Comparison of ENCODE assay signal across 14 cellular contexts in genomic region chr20:7031222-7031621, GRCh38.
DNase-seq lines count a peak whose midpoint lies in the region; ATAC-seq and TF ChIP-seq lines count a peak whose summit lies in the region.
"Had no signal": no experiment of that assay in that cellular context is flagged by ENCODE, and none has a peak within 500 bp of the region (broad histone marks: within the 10 kb centered on the region; RNA-seq: fewer than 3 reads in every experiment).

No MANE protein-coding gene starts in this region.

- no peak overlapping the region for H2BK5ac ChIP-seq in H9 (ENCODE audit: insufficient read length, low read length)

- H3K9me3 Mint-ChIP-seq in H9, result 0 out of 5 replicates have a peak, but pooled peaks cover 0 to 3% of the 10 kb centered on the region in 2 experiments
- H3K9me3 Mint-ChIP-seq in WTC11, result peaks cover 13% of the 10 kb centered on the region
- H3K9me3 Mint-ChIP-seq in stimulated activated memory B cell treated with anti-CD40 and anti-IgM and Interleukin-4, amounts not matched to agents 10 μg/mL and 1 μg/mL and 100 μg/mL, for 72 hours, result peaks cover 6% of the 10 kb centered on the region

- no peak overlapping the region for H2BK15ac ChIP-seq in H9 (ENCODE audit: low read depth, low read length)

- DNase-seq in CD1c-positive myeloid dendritic cell (ENCODE audit: extremely low spot score) (peak; percentile 5), H9 (no peak), WTC11 (ENCODE audit: low spot score) (no peak), iPS-NIHi11 (ENCODE audit: low spot score) (peak; percentile 44), NCI-H510A treated with DMSO at 0.1 percent for 48 hours (lab: John Stamatoyannopoulos, UW) (no peak), T-helper 17 cell (no peak), HT-29 (ENCODE audit: low spot score) (no peak)
- DNase-seq: activated CD8-positive, alpha-beta memory T cell treated with anti-CD3 and anti-CD28 coated beads, Interleukin-2, amount 50 U/mL, for 48 hours; CD4-positive, alpha-beta memory T cell; effector memory CD8-positive, alpha-beta T cell; NCI-H2029; stimulated activated naive CD4-positive, alpha-beta T cell treated with Interleukin-2 at 50 U/mL for 16 hours had no signal

- H4K20me1 ChIP-seq in H9 (ENCODE audit: control insufficient read depth, insufficient read depth, insufficient read length), result no peaks in the 10 kb centered on the region

- H4K91ac ChIP-seq in H9 (ENCODE audit: insufficient read length, low read depth, low read length), result no peak overlapping the region

- TF ChIP-seq CTCF in H9 (conservative IDR thresholded peaks at IDR 0.05), result peak; percentile 60
- no peak for TF ChIP-seq CTCF in WTC11 (IDR thresholded peaks at IDR 0.05)

- H4K5ac ChIP-seq in H9 (ENCODE audit: insufficient read length, low read depth, low read length), result no peak overlapping the region

- no peak overlapping the region for H3K4ac ChIP-seq in H9 (ENCODE audit: low read depth, low read length)

- H3K27me3 ChIP-seq in H9 (ENCODE audit: insufficient read depth, low read length), result no peaks in the 10 kb centered on the region

- H3K36me3 Mint-ChIP-seq in H9 (ENCODE audit: insufficient read depth in 1 of 3, low read depth in 3 of 3), result peaks cover 0 to 11% (median 0%) of the 10 kb centered on the region in 3 experiments; a peak in 2 of 7 replicates
- no peaks in the 10 kb centered on the region for H3K36me3 Mint-ChIP-seq in WTC11
- no peaks in the 10 kb centered on the region for H3K36me3 Mint-ChIP-seq in stimulated activated memory B cell treated with anti-CD40 and anti-IgM and Interleukin-4, amounts not matched to agents 10 μg/mL and 1 μg/mL and 100 μg/mL, for 72 hours
- H3K36me3 Mint-ChIP-seq in T-helper 17 cell (ENCODE audit: low read depth), result no peaks in the 10 kb centered on the region
- H3K36me3 Mint-ChIP-seq: CD4-positive, alpha-beta memory T cell; mesothelial cell of epicardium had no signal

- CTCF ChIA-PET in WTC11 (lab: Charles Lee), result no interaction called here

- no peak overlapping the region for H3K27ac Mint-ChIP-seq in H9
- no peak overlapping the region for H3K27ac Mint-ChIP-seq in WTC11
- H3K27ac Mint-ChIP-seq in stimulated activated memory B cell treated with anti-CD40 and anti-IgM and Interleukin-4, amounts not matched to agents 10 μg/mL and 1 μg/mL and 100 μg/mL, for 72 hours, result no peak overlapping the region
- no peak overlapping the region for H3K27ac Mint-ChIP-seq in T-helper 17 cell
- H3K27ac Mint-ChIP-seq: CD4-positive, alpha-beta memory T cell; effector memory CD8-positive, alpha-beta T cell; mesothelial cell of epicardium had no signal

- peaks cover 3% of the 10 kb centered on the region for H3K27me3 Mint-ChIP-seq in H9 (ENCODE audit: low read depth)
- H3K27me3 Mint-ChIP-seq in WTC11 (ENCODE audit: low read depth), result no peaks in the 10 kb centered on the region
- no peaks in the 10 kb centered on the region for H3K27me3 Mint-ChIP-seq in stimulated activated memory B cell treated with anti-CD40 and anti-IgM and Interleukin-4, amounts not matched to agents 10 μg/mL and 1 μg/mL and 100 μg/mL, for 72 hours
- no peaks in the 10 kb centered on the region for H3K27me3 Mint-ChIP-seq in T-helper 17 cell
- H3K27me3 Mint-ChIP-seq: CD4-positive, alpha-beta memory T cell; effector memory CD8-positive, alpha-beta T cell had no signal

- H3K23ac ChIP-seq in H9 (ENCODE audit: insufficient read length, low read depth, low read length), result no peak overlapping the region

- no peak overlapping the region for H3T11ph ChIP-seq in H9 (ENCODE audit: low read length)

- H3K4me3 Mint-ChIP-seq in H9, result no peak overlapping the region
- no peak overlapping the region for H3K4me3 Mint-ChIP-seq in WTC11
- H3K4me3 Mint-ChIP-seq in stimulated activated memory B cell treated with anti-CD40 and anti-IgM and Interleukin-4, amounts not matched to agents 10 μg/mL and 1 μg/mL and 100 μg/mL, for 72 hours, result no peak overlapping the region
- H3K4me3 Mint-ChIP-seq in T-helper 17 cell, result no peak overlapping the region
- H3K4me3 Mint-ChIP-seq: CD4-positive, alpha-beta memory T cell; effector memory CD8-positive, alpha-beta T cell; mesothelial cell of epicardium had no signal

- no peak overlapping the region for H3K18ac ChIP-seq in H9 (ENCODE audit: insufficient read length, low read depth, low read length)

- WGBS in H9 (ENCODE audit: extremely low coverage, insufficient read length, low lambda C conversion rate), result no CpG with 5 or more reads among the region's 1 CpG

- H3K4me1 ChIP-seq in H9 (ENCODE audit: insufficient read depth, low read length), result no peaks in the 10 kb centered on the region

- H3K79me1 ChIP-seq in H9 (ENCODE audit: insufficient read depth, low read depth, low read length, poor library complexity, severe bottlenecking), result no peaks in the 10 kb centered on the region

- H2AFZ ChIP-seq in H9 (ENCODE audit: low read length), result no peak overlapping the region

- no peak overlapping the region for H3K27ac ChIP-seq in H9 (ENCODE audit: insufficient read length, low read depth, low read length)

- H2BK12ac ChIP-seq in H9 (ENCODE audit: insufficient read length, low read depth, low read length), result no peak overlapping the region

- H3K14ac ChIP-seq in H9 (ENCODE audit: insufficient read depth, low read length), result no peak overlapping the region

- ATAC-seq in WTC11 (peak; percentile 51; the same call in 1 of the 2 replicates), T-helper 17 cell (no peak)
- ATAC-seq in stimulated activated memory B cell treated with anti-CD40 and anti-IgM and Interleukin-4, amounts not matched to agents 10 μg/mL and 1 μg/mL and 100 μg/mL, for 72 hours, result no peak
- ATAC-seq: effector memory CD8-positive, alpha-beta T cell had no signal

- POLR2A ChIA-PET in WTC11 (lab: Charles Lee), result no interaction called here

- no peak overlapping the region for H2BK120ac ChIP-seq in H9 (ENCODE audit: low read depth, low read length, poor library complexity, severe bottlenecking)

- H3K9me3 ChIP-seq in H9 (ENCODE audit: control insufficient read depth, low read depth, low read length), result no peaks in the 10 kb centered on the region
- no peaks in the 10 kb centered on the region for H3K9me3 ChIP-seq in T-helper 17 cell (ENCODE audit: control insufficient read depth, low read length, poor library complexity, severe bottlenecking)

- H3K4me1 Mint-ChIP-seq in H9 (no peaks in the 10 kb centered on the region), WTC11 (no peaks in the 10 kb centered on the region), T-helper 17 cell (no peaks in the 10 kb centered on the region)
- no peaks in the 10 kb centered on the region for H3K4me1 Mint-ChIP-seq in stimulated activated memory B cell treated with anti-CD40 and anti-IgM and Interleukin-4, amounts not matched to agents 10 μg/mL and 1 μg/mL and 100 μg/mL, for 72 hours
- H3K4me1 Mint-ChIP-seq: CD4-positive, alpha-beta memory T cell; mesothelial cell of epicardium had no signal

- H3K56ac ChIP-seq in H9 (ENCODE audit: insufficient read length, low read depth, low read length), result no peak overlapping the region

- H4K8ac ChIP-seq in H9 (replicated peaks; ENCODE audit: insufficient read length, low read depth, low read length), result no peak overlapping the region

- no peaks in the 10 kb centered on the region for H3K79me2 ChIP-seq in H9 (ENCODE audit: insufficient read depth, low read length)

- no peak overlapping the region for H3K9ac ChIP-seq in H9 (ENCODE audit: extremely low read depth, insufficient read length, low read length)

- H2AK5ac ChIP-seq in H9 (ENCODE audit: insufficient read length, low read length), result no peak overlapping the region

- H2BK20ac ChIP-seq in H9 (ENCODE audit: low read depth, low read length, poor library complexity, severe bottlenecking), result no peak overlapping the region

- no peaks in the 10 kb centered on the region for H3K23me2 ChIP-seq in H9 (ENCODE audit: insufficient read length, low read depth, low read length, poor library complexity, severe bottlenecking)

- no peak overlapping the region for H3K4me2 ChIP-seq in H9 (ENCODE audit: insufficient read depth, insufficient read length, low read length)

TF ChIP-seq in WTC11, 78 proteins besides CTCF, POLR2A, EP300 and RAD21 (continues in another document):
- TF ChIP-seq, protein P1, sequence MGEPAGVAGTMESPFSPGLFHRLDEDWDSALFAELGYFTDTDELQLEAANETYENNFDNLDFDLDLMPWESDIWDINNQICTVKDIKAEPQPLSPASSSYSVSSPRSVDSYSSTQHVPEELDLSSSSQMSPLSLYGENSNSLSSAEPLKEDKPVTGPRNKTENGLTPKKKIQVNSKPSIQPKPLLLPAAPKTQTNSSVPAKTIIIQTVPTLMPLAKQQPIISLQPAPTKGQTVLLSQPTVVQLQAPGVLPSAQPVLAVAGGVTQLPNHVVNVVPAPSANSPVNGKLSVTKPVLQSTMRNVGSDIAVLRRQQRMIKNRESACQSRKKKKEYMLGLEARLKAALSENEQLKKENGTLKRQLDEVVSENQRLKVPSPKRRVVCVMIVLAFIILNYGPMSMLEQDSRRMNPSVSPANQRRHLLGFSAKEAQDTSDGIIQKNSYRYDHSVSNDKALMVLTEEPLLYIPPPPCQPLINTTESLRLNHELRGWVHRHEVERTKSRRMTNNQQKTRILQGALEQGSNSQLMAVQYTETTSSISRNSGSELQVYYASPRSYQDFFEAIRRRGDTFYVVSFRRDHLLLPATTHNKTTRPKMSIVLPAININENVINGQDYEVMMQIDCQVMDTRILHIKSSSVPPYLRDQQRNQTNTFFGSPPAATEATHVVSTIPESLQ (CRISPR knock-in tag; IDR thresholded peaks at IDR 0.05), result no peak
- TF ChIP-seq NFATC4 (CRISPR knock-in tag; IDR thresholded peaks at IDR 0.05) (no peak), IRF2 (CRISPR knock-in tag; IDR thresholded peaks at IDR 0.05; ENCODE audit: borderline replicate concordance, low read depth) (no peak), TP53 (CRISPR knock-in tag; IDR thresholded peaks at IDR 0.05) (no peak)

Comparison
In these comparisons a context has a peak if more than half of its experiments do, and no peak if none do; other contexts are left out.
1. DNase-seq: peak in CD1c-positive myeloid dendritic cell (single experiment) and iPS-NIHi11 (single experiment); none in H9 (single experiment), WTC11 (single experiment), NCI-H510A treated with DMSO at 0.1 percent for 48 hours (single experiment), T-helper 17 cell (0 of 3) and HT-29 (single experiment).